In the genomic region with DNA sequence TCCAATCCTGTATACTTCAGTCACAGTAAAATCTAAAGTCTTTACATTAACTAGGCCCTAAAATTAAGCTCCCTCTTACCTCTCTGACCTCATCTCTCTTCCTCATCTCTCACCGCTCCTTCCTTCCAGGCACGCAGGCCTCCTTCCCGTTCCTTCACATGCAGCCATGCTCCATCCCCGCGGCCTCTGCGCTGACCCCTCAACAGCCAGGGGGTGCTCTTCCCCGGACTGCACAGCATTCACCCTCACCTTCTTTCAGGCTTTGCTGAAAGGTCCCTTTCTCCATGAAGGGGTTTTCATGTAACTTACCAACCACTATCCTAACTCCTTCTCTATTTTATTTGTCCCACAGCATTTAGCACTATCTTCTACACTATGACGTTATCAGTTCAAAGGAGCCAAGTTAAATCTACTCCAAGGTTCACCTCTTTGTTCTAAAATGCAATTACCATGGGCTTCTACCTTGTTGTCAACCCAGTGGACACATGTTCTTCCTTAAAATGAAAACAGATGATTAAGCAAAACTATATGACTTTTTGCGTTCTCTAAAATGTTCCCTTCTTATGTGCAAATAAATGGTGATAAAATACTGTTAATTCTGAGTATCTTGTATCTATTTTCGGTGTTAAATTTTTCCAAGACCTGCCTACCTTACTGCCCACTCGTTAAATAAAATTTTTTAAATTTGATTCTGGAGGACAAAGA, we compare ENCODE assay signal across 8 cellular contexts. TPM values are rescaled to one million over a fixed set of nuclear protein-coding genes. Genes with fewer than 3 reads are reported as not detected.
DNase-seq lines count a peak whose midpoint lies in the region; ATAC-seq and TF ChIP-seq lines count a peak whose summit lies in the region.

No MANE protein-coding gene starts in this region.

- H3K4me2 ChIP-seq in PC-9 = no peak overlapping the region

- CTCF ChIA-PET in PC-9 (lab: Charles Lee) = interaction anchor here (0.6 kb wide), 1 partner anchor 354 kb away, joined by 3 read pairs; no protein-coding TSS in a partner anchor

- intact Hi-C loops in left lung (cut with DNase I) = no loop called here
- intact Hi-C loops in PC-9 (cut with micrococcal nuclease; ENCODE audit: unreplicated experiment) = no loop called here

- H3K4me1 ChIP-seq in left lung (peaks cover 0 to 2% of the 10 kb centered on the region in 2 donors), PC-9 (replicated peaks; ENCODE audit: insufficient read depth) (no peaks in the 10 kb centered on the region)

- ATAC-seq in left lung = peak; percentile 69

- POLR2A ChIA-PET in PC-9 (lab: Charles Lee; ENCODE audit: unreplicated experiment) = no interaction called here

- DNase-seq in stimulated activated CD4-positive, alpha-beta T cell treated with anti-CD3 and anti-CD28 coated beads, Interleukin-4, amount 100 ng/mL, for 1 hour = peak; percentile 5
- no peak for DNase-seq in stimulated activated CD4-positive, alpha-beta T cell treated with anti-CD3 and anti-CD28 coated beads, Interleukin-2, amount 100 ng/mL, for 24 hours
- no peak for DNase-seq in brain microvascular endothelial cell
- no peak for DNase-seq in left lung
- DNase-seq in PC-9 = no peak
- no peak for DNase-seq in NCI-H345 (lab: John Stamatoyannopoulos, UW)
- DNase-seq in NCI-H2081 (lab: John Stamatoyannopoulos, UW) = no peak
- no peak for DNase-seq in activated CD4-positive, alpha-beta T cell treated with anti-CD3 and anti-CD28 coated beads for 48 hours

- no TSS peak for BruUV-seq in PC-9 (replicated peaks; lab: Mats Ljungman, UMichigan)

- H3K27ac ChIP-seq in brain microvascular endothelial cell = no peak overlapping the region
- no peak overlapping the region for H3K27ac ChIP-seq in left lung
- no peak overlapping the region for H3K27ac ChIP-seq in PC-9

- no peak overlapping the region for H2AFZ ChIP-seq in PC-9

- peak; percentile 73 for TF ChIP-seq CTCF in brain microvascular endothelial cell (IDR thresholded peaks at IDR 0.05; ENCODE audit: low read depth, low read length, missing control alignments)
- TF ChIP-seq CTCF in left lung (IDR thresholded peaks at IDR 0.05) = no peak
- TF ChIP-seq CTCF in PC-9 (conservative IDR thresholded peaks at IDR 0.05) = no peak

- no peaks in the 10 kb centered on the region for H4K20me1 ChIP-seq in PC-9 (ENCODE audit: insufficient read depth)

- H3K27me3 ChIP-seq in brain microvascular endothelial cell (replicated peaks) = no peaks in the 10 kb centered on the region
- no peaks in the 10 kb centered on the region for H3K27me3 ChIP-seq in left lung
- no peaks in the 10 kb centered on the region for H3K27me3 ChIP-seq in PC-9 (ENCODE audit: insufficient read depth, low read depth)

- H3K9me3 ChIP-seq in left lung = peaks cover 0 to 2% of the 10 kb centered on the region in 2 donors
- H3K9me3 ChIP-seq in PC-9 (ENCODE audit: insufficient read depth, low read depth) = no peaks in the 10 kb centered on the region

- H3K36me3 ChIP-seq in brain microvascular endothelial cell (replicated peaks) = peaks cover 3% of the 10 kb centered on the region
- peaks cover 0 to 51% of the 10 kb centered on the region in 2 donors for H3K36me3 ChIP-seq in left lung
- H3K36me3 ChIP-seq in PC-9 (ENCODE audit: low read depth) = no peaks in the 10 kb centered on the region; the same call in 1 of the 2 replicates

- in situ Hi-C loops in brain microvascular endothelial cell (cut with HindIII; ENCODE audit: low pct_ligation_motif_present, low sequenced_read_pairs) = no loop called here

- no peaks in the 10 kb centered on the region for H3K79me2 ChIP-seq in PC-9 (ENCODE audit: low read depth)

- no peaks in the 10 kb centered on the region for H3K9me2 ChIP-seq in PC-9 (ENCODE audit: insufficient read depth)

- no peak overlapping the region for H3K4me3 ChIP-seq in brain microvascular endothelial cell (ENCODE audit: low read depth, low read length)
- no peak overlapping the region for H3K4me3 ChIP-seq in left lung
- no peak overlapping the region for H3K4me3 ChIP-seq in PC-9

- no peaks in the 10 kb centered on the region for H3F3A ChIP-seq in PC-9 (ENCODE audit: insufficient read depth, low read depth)

RNA-seq across cellular contexts. Expression of gene APOA1, which starts 57.8 kb away (rescaled TPM):
- total RNA-seq in left lung = under 1 TPM; 0.50 to 0.90 TPM
- not detected in 2 replicates for total RNA-seq in PC-9 (2021)
